ENCODE assay signal across 8 cellular contexts in the genomic region with DNA sequence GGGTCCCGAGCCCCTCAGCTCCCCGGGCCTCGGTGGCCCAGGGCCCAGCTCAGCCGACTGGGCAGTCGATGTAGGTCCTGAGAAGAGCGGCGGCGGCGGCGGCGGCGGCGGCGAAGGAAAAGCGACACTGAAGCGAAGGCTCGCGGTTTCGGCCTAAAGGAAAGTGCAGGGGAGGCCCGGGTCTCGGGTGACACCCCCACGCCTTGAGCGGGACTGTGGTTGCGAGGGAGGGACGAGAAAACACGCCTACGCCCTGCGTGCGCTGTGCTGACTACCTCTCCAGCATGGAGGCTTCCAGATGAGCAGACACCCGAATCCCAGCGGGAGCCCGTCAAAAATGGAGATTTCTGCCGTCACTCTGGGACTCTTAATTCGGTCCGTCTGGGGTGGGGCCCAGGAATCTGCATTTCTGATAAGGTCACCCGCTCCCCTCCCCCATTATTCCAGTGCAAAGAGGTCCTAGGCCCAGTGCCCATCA. TPM values are rescaled to one million over a fixed set of nuclear protein-coding genes. Genes with fewer than 3 reads are reported as not detected.
A peak's percentile ranks its signal among the peaks of the same experiment; 100 is the strongest.
DNase-seq lines count a peak whose midpoint lies in the region; ATAC-seq and TF ChIP-seq lines count a peak whose summit lies in the region.

No MANE protein-coding gene starts in this region.

- TF ChIP-seq CTCF in chondrocyte (IDR thresholded peaks at IDR 0.05), result no peak

- H3K9me3 Mint-ChIP-seq in chondrocyte (ENCODE audit: low read depth), result peaks cover 7% of the 10 kb centered on the region

- peaks cover 3% of the 10 kb centered on the region for H3K36me3 Mint-ChIP-seq in chondrocyte (ENCODE audit: low read depth)

- H3K4me1 Mint-ChIP-seq in chondrocyte (ENCODE audit: low read depth), result peaks cover 31% of the 10 kb centered on the region

- ATAC-seq in HG03045 (IDR thresholded peaks at IDR 0.05; ENCODE audit: unreplicated experiment) (peak; percentile 35), left colon (peak; percentile 44)

- DNase-seq in activated T-cell treated with anti-CD3 and anti-CD28 coated beads for 1 hour (ENCODE audit: low read depth) (peak; percentile 60), NCI-H2171 treated with DMSO at 0.1 percent for 48 hours (lab: John Stamatoyannopoulos, UW) (peak; percentile 48), chondrocyte (ENCODE audit: low spot score) (peak; percentile 86), left colon (peak; percentile 77)
- DNase-seq in activated T-cell treated with anti-CD3 and anti-CD28 coated beads, Interleukin-2, amount 50 U/mL, for 48 hours, result no peak
- peak; percentile 62 for DNase-seq in activated CD4-positive, CD25-positive, alpha-beta regulatory T cell treated with anti-CD3 and anti-CD28 coated beads, Interleukin-2, amount 50 U/mL, for 72 hours
- DNase-seq in stimulated activated CD4-positive, alpha-beta T cell treated with anti-CD3 and anti-CD28 coated beads, Interleukin-2, amount 100 ng/mL, for 24 hours, result peak; percentile 69 to 72

- H3K4me3 Mint-ChIP-seq in chondrocyte (ENCODE audit: unreplicated experiment), result peak overlapping the region; percentile 96

- H3K27ac Mint-ChIP-seq in chondrocyte (ENCODE audit: unreplicated experiment), result peak overlapping the region; percentile 98

- intact Hi-C loops in left colon (cut with DNase I, micrococcal nuclease), result loop anchor here in 1 of 2 donors (10.0 kb wide), 2 partner anchors 223 to 403 kb away; partner anchors contain the start of gene FNBP1L

- H3K27me3 Mint-ChIP-seq in chondrocyte (ENCODE audit: low read depth), result no peaks in the 10 kb centered on the region

RNA-seq across cellular contexts. Expression of gene DNTTIP2, which starts 31.2 kb away (rescaled TPM):
- total RNA-seq in chondrocyte (38.8 to 45.7 TPM (median 39.1 TPM) in 3 replicates), left colon (10 to 100 TPM; 30.7 to 33.3 TPM)

Comparison
In these comparisons a context has a peak if more than half of its experiments do, and no peak if none do; other contexts are left out.
1. DNase-seq: peak in activated T-cell treated with anti-CD3 and anti-CD28 coated beads for 1 hour (single experiment), NCI-H2171 treated with DMSO at 0.1 percent for 48 hours (single experiment), activated CD4-positive, CD25-positive, alpha-beta regulatory T cell treated with anti-CD3 and anti-CD28 coated beads, Interleukin-2, amount 50 U/mL, for 72 hours (single experiment), chondrocyte (single experiment), left colon (2 of 2) and stimulated activated CD4-positive, alpha-beta T cell treated with anti-CD3 and anti-CD28 coated beads, Interleukin-2, amount 100 ng/mL, for 24 hours (2 of 2); none in activated T-cell treated with anti-CD3 and anti-CD28 coated beads, Interleukin-2, amount 50 U/mL, for 48 hours (0 of 2).